Comparison of ENCODE assay signal across 9 cellular contexts in the genomic region with DNA sequence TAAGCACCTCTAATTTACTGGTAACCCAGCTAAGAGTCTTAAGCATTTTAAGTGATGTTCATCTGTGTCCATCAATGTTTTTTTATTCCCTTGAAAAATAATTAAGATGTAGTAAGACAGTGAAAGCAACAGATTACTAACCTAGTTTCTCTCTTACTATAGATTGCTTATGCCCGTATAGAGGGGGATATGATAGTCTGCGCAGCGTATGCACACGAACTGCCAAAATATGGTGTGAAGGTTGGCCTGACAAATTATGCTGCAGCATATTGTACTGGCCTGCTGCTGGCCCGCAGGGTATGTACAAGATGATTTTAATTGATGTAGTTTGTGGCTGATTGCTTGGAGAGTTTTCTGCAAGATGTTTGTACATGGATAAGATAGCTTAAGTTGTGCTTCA. TPM values are rescaled to one million over a fixed set of nuclear protein-coding genes. Genes with fewer than 3 reads are reported as not detected.
DNase-seq lines count a peak whose midpoint lies in the region; FAIRE-seq and TF ChIP-seq lines count a peak whose summit lies in the region.
"Had no signal": no experiment of that assay in that cellular context is flagged by ENCODE, and none has a peak within 500 bp of the region (broad histone marks: within the 10 kb centered on the region; RNA-seq: fewer than 3 reads in every experiment).

No MANE protein-coding gene starts in this region.

- FAIRE-seq in H1 (lab: Jason Lieb, UNC) (no peak), GM12892 (lab: Jason Lieb, UNC) (no peak)

- H2AFZ ChIP-seq in OCI-LY1 (ENCODE audit: low read length) (no peak overlapping the region), H1 (ENCODE audit: low read length) (no peak overlapping the region), osteoblast (ENCODE audit: low read length) (no peak overlapping the region)

- no peak overlapping the region for H3K14ac ChIP-seq in H1 (ENCODE audit: insufficient read length)

- no peak overlapping the region for H2AK5ac ChIP-seq in H1 (ENCODE audit: low read depth, low read length)

- H3K4me1 ChIP-seq in OCI-LY1 (ENCODE audit: insufficient read depth, low read length, severe bottlenecking) (peaks cover 37% of the 10 kb centered on the region), H1 (replicated peaks in 1 of 4; ENCODE audit: control insufficient read depth in 3 of 4, insufficient read depth in 4 of 4, low read length in 3 of 4) (peaks cover 0 to 6% (median 3%) of the 10 kb centered on the region in 4 experiments; a peak in 4 of 7 replicates), osteoblast (ENCODE audit: insufficient read depth, low read length) (peaks cover 49% of the 10 kb centered on the region)

- no peak overlapping the region for H2BK20ac ChIP-seq in H1 (ENCODE audit: low read length)

- TF ChIP-seq CTCF in GM12865 (IDR thresholded peaks at IDR 0.05; ENCODE audit: insufficient read depth, low read depth, low read length, missing control alignments) (no peak), OCI-LY1 (IDR thresholded peaks at IDR 0.05; ENCODE audit: low read length) (no peak), H1 (IDR thresholded peaks at IDR 0.05; ENCODE audit: control extremely low read depth in 1 of 3, insufficient read depth in 1 of 3, low read depth in 1 of 3, low read length in 3 of 3) (no peak), osteoblast (IDR thresholded peaks at IDR 0.05; ENCODE audit: extremely low read depth, low read depth, low read length) (no peak)

- H3K9ac ChIP-seq in OCI-LY1 (ENCODE audit: low read length): no peak overlapping the region; the same call in 1 of the 2 replicates
- 0 out of 7 replicates have a peak overlapping the region, but pooled peaks of 1 of the 4 experiments have one; percentile 26 for H3K9ac ChIP-seq in H1 (replicated peaks in 1 of 4; ENCODE audit: extremely low read depth in 1 of 4, low read depth in 3 of 4, low read length in 3 of 4)

- TF ChIP-seq POLR2A in H1 (IDR thresholded peaks at IDR 0.05; ENCODE audit: control extremely low read depth in 1 of 2, low read depth in 2 of 2, low read length in 2 of 2) (no peak), GM12892 (IDR thresholded peaks at IDR 0.05; ENCODE audit: low read depth, low read length) (no peak)

- H3K79me2 ChIP-seq in OCI-LY1 (ENCODE audit: insufficient read depth, low read length): peaks cover 71% of the 10 kb centered on the region
- peaks cover 37 to 78% of the 10 kb centered on the region in 2 experiments for H3K79me2 ChIP-seq in H1 (ENCODE audit: control insufficient read depth in 1 of 2, insufficient read depth in 2 of 2, low read length in 2 of 2)
- H3K79me2 ChIP-seq in osteoblast (ENCODE audit: insufficient read depth, low read length): peaks cover 78% of the 10 kb centered on the region

- peaks cover 4% of the 10 kb centered on the region for H3F3A ChIP-seq in OCI-LY1 (ENCODE audit: insufficient read depth, low read length)

- H3K4me2 ChIP-seq in OCI-LY1 (ENCODE audit: low read length) (peak overlapping the region; percentile 72), H1 (ENCODE audit: insufficient read depth in 1 of 2, low read depth in 2 of 2, low read length in 2 of 2) (peak overlapping the region; percentile 71 to 77; a peak in 2 of 4 replicates), osteoblast (ENCODE audit: insufficient read depth, low read length) (peak overlapping the region; percentile 82)

- H3K18ac ChIP-seq in H1 (ENCODE audit: extremely low read depth, low read length): no peak overlapping the region

- H3K36me3 ChIP-seq in OCI-LY1 (ENCODE audit: insufficient read depth, low read length) (peaks cover 76% of the 10 kb centered on the region), H1 (ENCODE audit: control insufficient read depth in 2 of 4, insufficient read depth in 4 of 4, low read length in 3 of 4) (peaks cover 34 to 68% (median 57%) of the 10 kb centered on the region in 4 experiments), osteoblast (ENCODE audit: insufficient read depth, low read length) (peaks cover 64% of the 10 kb centered on the region), H7 (replicated peaks; ENCODE audit: control insufficient read depth, insufficient read depth, low read length) (peaks cover 39% of the 10 kb centered on the region)

- H3K9me3 ChIP-seq in OCI-LY1 (ENCODE audit: low read length) (no peaks in the 10 kb centered on the region), H1 (ENCODE audit: insufficient read depth in 2 of 2, low read depth in 1 of 2, low read length in 1 of 2) (no peaks in the 10 kb centered on the region), osteoblast (ENCODE audit: low read depth, low read length) (no peaks in the 10 kb centered on the region)

- H4K20me1 ChIP-seq in OCI-LY1 (ENCODE audit: insufficient read depth, low read length): 0 out of 2 replicates have a peak, but pooled peaks cover 2% of the 10 kb centered on the region
- H4K20me1 ChIP-seq in H1 (replicated peaks in 1 of 2; ENCODE audit: control insufficient read depth in 1 of 2, insufficient read depth in 2 of 2, low read length in 2 of 2): peaks cover 31 to 33% of the 10 kb centered on the region in 2 experiments
- H4K20me1 ChIP-seq in osteoblast (ENCODE audit: insufficient read depth, low read length): peaks cover 77% of the 10 kb centered on the region

- H3K4ac ChIP-seq in H1 (replicated peaks; ENCODE audit: insufficient read length, low read depth, low read length): no peak overlapping the region

- H3K23me2 ChIP-seq in H1 (ENCODE audit: low read depth, low read length): peaks cover 5% of the 10 kb centered on the region

- no peak overlapping the region for H3K23ac ChIP-seq in H1 (ENCODE audit: insufficient read length)

- no peaks in the 10 kb centered on the region for H3K9me2 ChIP-seq in OCI-LY1 (ENCODE audit: low read depth, low read length)

- no peak overlapping the region for H2BK15ac ChIP-seq in H1 (ENCODE audit: low read length)

- H4K5ac ChIP-seq in H1 (ENCODE audit: insufficient read length, low read depth, low read length): no peak overlapping the region

- no peak overlapping the region for H2BK120ac ChIP-seq in H1 (replicated peaks; ENCODE audit: low read depth, low read length)

- H4K91ac ChIP-seq in H1 (replicated peaks; ENCODE audit: insufficient read length, low read length): no peak overlapping the region

- no peaks in the 10 kb centered on the region; the same call in 1 of the 2 replicates for H3K79me1 ChIP-seq in H1 (ENCODE audit: low read depth, low read length)

- TF ChIP-seq EP300 in H1 (IDR thresholded peaks at IDR 0.05; ENCODE audit: borderline replicate concordance in 1 of 2, low read depth in 2 of 2, low read length in 2 of 2): no peak

- no peak for DNase-seq in GM12865 (ENCODE audit: low read depth)
- no peak for DNase-seq in H1 (ENCODE audit: low read depth in 1 of 2, low spot score in 2 of 2)
- no peak for DNase-seq in osteoblast (ENCODE audit: insufficient read length, low spot score, missing footprints)
- no peak for DNase-seq in H7
- DNase-seq in GM12892 (ENCODE audit: insufficient read length): no peak
- DNase-seq in amniotic stem cell (lab: John Stamatoyannopoulos, UW): no peak
- DNase-seq: dermis blood vessel endothelial cell, NCI-H1105 treated with DMSO at 0.1 percent for 48 hours had no signal

- no peak overlapping the region for H4K8ac ChIP-seq in H1 (ENCODE audit: extremely low read depth, insufficient read depth, low read length)

- no peak overlapping the region for H3K27ac ChIP-seq in OCI-LY1 (ENCODE audit: low read depth, low read length, poor library complexity, severe bottlenecking)
- no peak overlapping the region for H3K27ac ChIP-seq in H1 (ENCODE audit: low read depth, low read length)
- peak overlapping the region; percentile 94 for H3K27ac ChIP-seq in osteoblast (ENCODE audit: low read depth, low read length)

- H3K4me3 ChIP-seq in GM12865 (ENCODE audit: low read depth, low read length): peak overlapping the region; percentile 99
- H3K4me3 ChIP-seq in OCI-LY1 (ENCODE audit: low read depth, low read length, poor library complexity, severe bottlenecking): peak overlapping the region; percentile 93
- H3K4me3 ChIP-seq in H1 (ENCODE audit: extremely low read depth in 1 of 4, insufficient read depth in 2 of 4, low read depth in 3 of 4, low read length in 4 of 4): peak overlapping the region in 3 of 4 experiments; percentile 3 to 100 (median 98); a peak in 4 of 8 replicates
- peak overlapping the region; percentile 93 for H3K4me3 ChIP-seq in osteoblast (ENCODE audit: insufficient read depth, low read length)
- no peak overlapping the region for H3K4me3 ChIP-seq in H7 (ENCODE audit: insufficient read depth, low read depth, low read length)

- CTCF ChIA-PET in H1 (lab: Charles Lee; ENCODE audit: partially characterized antibody): interaction anchor here (0.5 to 1.3 kb wide), 3 partner anchors 65 to 159 kb away, joined by 3 to 4 read pairs (median 3); no protein-coding TSS in a partner anchor

- no peaks in the 10 kb centered on the region for H3K27me3 ChIP-seq in OCI-LY1 (ENCODE audit: insufficient read depth, low read length)
- H3K27me3 ChIP-seq in H1 (replicated peaks in 1 of 4; ENCODE audit: control insufficient read depth in 3 of 4, extremely low read depth in 1 of 4, insufficient read depth in 3 of 4, low read length in 3 of 4): no peaks in the 10 kb centered on the region; a peak in 1 of 7 replicates
- H3K27me3 ChIP-seq in osteoblast (ENCODE audit: insufficient read depth, low read length): no peaks in the 10 kb centered on the region
- no peaks in the 10 kb centered on the region for H3K27me3 ChIP-seq in H7 (ENCODE audit: control insufficient read depth, insufficient read depth, low read length)

- TF ChIP-seq RAD21 in H1 (IDR thresholded peaks at IDR 0.05 in 1 of 2, conservative IDR thresholded peaks at IDR 0.05 in 1 of 2; ENCODE audit: low read depth in 2 of 2, low read length in 2 of 2): no peak

- no peak overlapping the region for H2BK5ac ChIP-seq in H1 (ENCODE audit: low read depth, low read length)

- POLR2A ChIA-PET in H1 (lab: Charles Lee; ENCODE audit: partially characterized antibody): interaction anchor here (1.0 to 2.5 kb wide), 13 partner anchors 9 to 244 kb away, joined by 3 to 12 read pairs (median 4); no protein-coding TSS in a partner anchor

- no peak overlapping the region for H3K56ac ChIP-seq in H1 (replicated peaks; ENCODE audit: insufficient read length, low read depth, low read length)

- 94% methylated on average over 5 of the region's 5 CpGs; no CpG with 5 or more reads in 1 of the 2 experiments for WGBS in H1 (ENCODE audit: extremely low coverage in 1 of 2, insufficient coverage in 1 of 2, insufficient read length in 1 of 2, insufficient replicate concordance in 2 of 2, low coverage in 1 of 2, low lambda C conversion rate in 2 of 2, missing lambda C conversion rate in 1 of 2), 2 experiments

- H2BK12ac ChIP-seq in H1 (ENCODE audit: low read depth, low read length): no peak overlapping the region

RNA-seq across cellular contexts. Expression of a gene that starts 2.8 kb away (rescaled TPM):
- total RNA-seq in H1 (2021; fragmentation: NEBNext Ultra II Directional; extraction: Animal tissue kit (Norgen Biotek cat#: 25700)): 1,464 and 1,506 TPM in 2 replicates
- polyA plus RNA-seq in H1 (2011; rRNA removed): 945 and 2,034 TPM in 2 replicates
- 2,075 TPM for polyA plus RNA-seq in H1 (2011; cell fraction: cytosol; rRNA removed)
- polyA plus RNA-seq in H1 (2011; cell fraction: nucleus; rRNA removed): 1,548 TPM
- polyA plus RNA-seq in H1 (2012, experiment 1 of 2): 2,228 to 3,798 TPM (median 2,465 TPM) in 4 replicates
- 744 TPM for polyA plus RNA-seq in H1 (2012, experiment 2 of 2)
- 5,108 TPM for polyA plus RNA-seq in H1 (2013, experiment 1 of 2)
- polyA plus RNA-seq in H1 (2013, experiment 2 of 2): 4,994 TPM
- polyA minus RNA-seq in H1 (2011; rRNA and poly(A)+ RNA removed): 1,367 and 1,617 TPM in 2 replicates
- polyA minus RNA-seq in H1 (2011; cell fraction: cytosol; rRNA and poly(A)+ RNA removed): 467 TPM
- 1,625 TPM for polyA minus RNA-seq in H1 (2011; cell fraction: nucleus; rRNA and poly(A)+ RNA removed)
- 827 and 962 TPM in 2 replicates for total RNA-seq in osteoblast
- 1,934 and 2,538 TPM in 2 replicates for total RNA-seq in H7 (2014; rRNA removed; shearing (Covaris generic))
- polyA plus RNA-seq in GM12892 (2012; ENCODE audit: missing spikeins): 4,635 TPM

RNA-seq across cellular contexts. Expression of a gene that starts 49.7 kb away (rescaled TPM):
- total RNA-seq in H1 (2021; fragmentation: NEBNext Ultra II Directional; extraction: Animal tissue kit (Norgen Biotek cat#: 25700)): 13.7 TPM in 2 replicates
- 1.1 and 1.7 TPM in 2 replicates for polyA plus RNA-seq in H1 (2011; rRNA removed)
- polyA plus RNA-seq in H1 (2011; cell fraction: cytosol; rRNA removed): 3.0 TPM
- polyA plus RNA-seq in H1 (2011; cell fraction: nucleus; rRNA removed): 6.4 TPM
- polyA plus RNA-seq in H1 (2012, experiment 1 of 2): 2.0 to 4.4 TPM (median 2.8 TPM) in 4 replicates
- polyA plus RNA-seq in H1 (2012, experiment 2 of 2): 0.07 TPM
- polyA plus RNA-seq in H1 (2013, experiment 1 of 2): 4.4 TPM
- 4.7 TPM for polyA plus RNA-seq in H1 (2013, experiment 2 of 2)
- 3.6 and 4.5 TPM in 2 replicates for polyA minus RNA-seq in H1 (2011; rRNA and poly(A)+ RNA removed)
- 6.9 TPM for polyA minus RNA-seq in H1 (2011; cell fraction: cytosol; rRNA and poly(A)+ RNA removed)
- polyA minus RNA-seq in H1 (2011; cell fraction: nucleus; rRNA and poly(A)+ RNA removed): 19.8 TPM
- 51.3 and 51.8 TPM in 2 replicates for total RNA-seq in osteoblast
- 4.4 and 16.1 TPM in 2 replicates for total RNA-seq in H7 (2014; rRNA removed; shearing (Covaris generic))
- polyA plus RNA-seq in GM12892 (2012; ENCODE audit: missing spikeins): 2.4 TPM
